ENCODE assay signal across 1 cellular context in the genomic region with DNA sequence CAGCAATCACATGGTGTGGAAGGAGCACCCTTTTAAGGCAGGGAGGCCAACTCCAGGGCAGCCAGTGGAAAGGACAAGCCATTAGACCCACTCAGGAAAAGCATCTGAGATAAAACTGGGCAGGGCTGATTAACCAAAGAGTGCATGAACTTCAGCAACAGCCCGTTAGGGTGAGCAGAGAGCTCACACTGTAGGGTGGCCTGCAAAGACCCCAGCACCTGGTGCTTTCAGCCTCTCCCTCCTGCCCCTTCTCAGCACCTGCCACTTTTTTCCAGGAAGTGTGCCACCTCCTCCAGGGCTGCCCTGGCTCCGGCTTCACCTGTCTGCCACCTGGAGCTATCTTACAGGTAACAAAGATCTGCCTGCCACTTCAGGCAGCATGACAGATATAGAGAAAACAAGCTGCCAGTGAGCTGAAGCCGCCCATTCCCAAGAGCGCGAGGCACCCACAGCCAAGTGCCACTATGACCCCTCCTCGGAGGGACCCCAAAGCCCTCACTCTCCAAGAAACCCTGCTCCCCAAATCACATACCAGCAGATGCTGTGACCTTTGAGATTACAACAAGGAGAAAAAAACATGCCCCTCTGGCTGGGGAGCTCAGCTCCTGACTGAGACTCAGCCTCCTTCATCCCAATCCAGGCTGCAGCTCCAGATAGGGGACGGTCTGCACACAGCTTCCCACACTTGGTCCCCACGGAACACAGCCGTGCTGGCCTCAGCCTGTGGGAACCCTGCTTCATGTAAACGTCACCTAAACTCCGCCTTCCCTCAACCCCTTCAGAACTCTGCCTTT.
TF ChIP-seq lines count a peak whose summit lies in the region.

No MANE protein-coding gene starts in this region.

TF ChIP-seq in H1, 55 proteins besides CTCF, POLR2A, EP300 and RAD21 (continued from another document):
- TF ChIP-seq PHF8 (conservative IDR thresholded peaks at IDR 0.05; ENCODE audit: low read depth, low read length) (no peak), KDM4A (IDR thresholded peaks at IDR 0.05; ENCODE audit: low read depth, low read length, severe bottlenecking) (no peak), SIX5 (IDR thresholded peaks at IDR 0.05; ENCODE audit: low read depth, low read length) (no peak), TCF12 (IDR thresholded peaks at IDR 0.05; ENCODE audit: low read depth, low read length) (no peak), EGR1 (IDR thresholded peaks at IDR 0.05; ENCODE audit: borderline replicate concordance, low read depth, low read length) (no peak), TEAD4 (IDR thresholded peaks at IDR 0.05; ENCODE audit: low read depth, low read length) (no peak), TAF7 (optimal IDR thresholded peaks at IDR 0.05; ENCODE audit: borderline replicate concordance, low read depth, low read length) (no peak), CREB1 (IDR thresholded peaks at IDR 0.05) (no peak), CTBP2 (IDR thresholded peaks at IDR 0.05; ENCODE audit: borderline replicate concordance, insufficient read depth, insufficient read length, low read length) (no peak)
TF ChIP-seq in H1: peak in this region for 0.
